ENCODE assay signal across 8 cellular contexts in genomic region chr1:65165269-65166002, GRCh38. TPM values are rescaled to one million over a fixed set of nuclear protein-coding genes. Genes with fewer than 3 reads are reported as not detected.
DNase-seq lines count a peak whose midpoint lies in the region; ATAC-seq and TF ChIP-seq lines count a peak whose summit lies in the region.

No MANE protein-coding gene starts in this region.

- CTCF ChIA-PET in HEK293T (lab: Yijun Ruan, JAX): interaction anchor here (0.6 kb wide), 3 partner anchors 12 to 1375 kb away, joined by 3 read pairs; no protein-coding TSS in a partner anchor

- ATAC-seq in GM18499 (IDR thresholded peaks at IDR 0.05; ENCODE audit: insufficient read depth, unreplicated experiment): peak; percentile 67
- ATAC-seq in GM21737 (IDR thresholded peaks at IDR 0.05; ENCODE audit: unreplicated experiment): peak; percentile 89
- ATAC-seq in left ventricle myocardium superior: peak; percentile 4

- DNase-seq in KBM-7: peak; percentile 98
- peak; percentile 36 for DNase-seq in left ventricle myocardium superior
- DNase-seq in ACHN: no peak
- no peak for DNase-seq in activated T-cell treated with anti-CD3 and anti-CD28 coated beads, Interleukin-2, amount 50 U/mL, for 48 hours
- no peak for DNase-seq in glomerular visceral epithelial cell (ENCODE audit: extremely low spot score)
- DNase-seq in HEK293T (ENCODE audit: extremely low spot score): no peak

- intact Hi-C loops in left ventricle myocardium superior (cut with micrococcal nuclease): no loop called here

- in situ Hi-C loops in KBM-7 (cut with MboI; ENCODE audit: low pct_unique_long_range_greater_than_20kb, low sequenced_read_pairs) (no loop called here), ACHN (cut with HindIII; ENCODE audit: low pct_ligation_motif_present, low pct_unique_long_range_greater_than_20kb, low sequenced_read_pairs) (no loop called here)

- POLR2A ChIA-PET in HEK293T (lab: Yijun Ruan, JAX): no interaction called here

TF ChIP-seq in HEK293T, 16 proteins besides CTCF, POLR2A, EP300 and RAD21:
- TF ChIP-seq ARNT (IDR thresholded peaks at IDR 0.05): no peak
- TF ChIP-seq NFRKB (IDR thresholded peaks at IDR 0.05): no peak
- TF ChIP-seq SUZ12 (IDR thresholded peaks at IDR 0.05): no peak
- TF ChIP-seq ZNF384 (IDR thresholded peaks at IDR 0.05): no peak
- TF ChIP-seq TARDBP (IDR thresholded peaks at IDR 0.05): no peak
- no peak for TF ChIP-seq FOXM1 (IDR thresholded peaks at IDR 0.05; ENCODE audit: borderline replicate concordance)
- TF ChIP-seq ELF4 (IDR thresholded peaks at IDR 0.05): no peak
- TF ChIP-seq LEF1 (IDR thresholded peaks at IDR 0.05; ENCODE audit: borderline replicate concordance): no peak
- TF ChIP-seq HDGF (IDR thresholded peaks at IDR 0.05; ENCODE audit: borderline replicate concordance): no peak
- no peak for TF ChIP-seq BHLHE40 (IDR thresholded peaks at IDR 0.05; ENCODE audit: borderline replicate concordance)
- no peak for TF ChIP-seq SP1 (IDR thresholded peaks at IDR 0.05)
- TF ChIP-seq L3MBTL2 (conservative IDR thresholded peaks at IDR 0.05): no peak
- TF ChIP-seq FOXA1 (IDR thresholded peaks at IDR 0.05): no peak
- TF ChIP-seq CTBP1 (IDR thresholded peaks at IDR 0.05; ENCODE audit: borderline replicate concordance): no peak
- no peak for TF ChIP-seq FOXK2 (IDR thresholded peaks at IDR 0.05)
- TF ChIP-seq, protein P1, sequence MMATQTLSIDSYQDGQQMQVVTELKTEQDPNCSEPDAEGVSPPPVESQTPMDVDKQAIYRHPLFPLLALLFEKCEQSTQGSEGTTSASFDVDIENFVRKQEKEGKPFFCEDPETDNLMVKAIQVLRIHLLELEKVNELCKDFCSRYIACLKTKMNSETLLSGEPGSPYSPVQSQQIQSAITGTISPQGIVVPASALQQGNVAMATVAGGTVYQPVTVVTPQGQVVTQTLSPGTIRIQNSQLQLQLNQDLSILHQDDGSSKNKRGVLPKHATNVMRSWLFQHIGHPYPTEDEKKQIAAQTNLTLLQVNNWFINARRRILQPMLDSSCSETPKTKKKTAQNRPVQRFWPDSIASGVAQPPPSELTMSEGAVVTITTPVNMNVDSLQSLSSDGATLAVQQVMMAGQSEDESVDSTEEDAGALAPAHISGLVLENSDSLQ (IDR thresholded peaks at IDR 0.05): no peak
TF ChIP-seq in HEK293T: peak in this region for 0.

RNA-seq across cellular contexts. Expression of gene AK4, which starts 17.4 kb away (rescaled TPM):
- 163 TPM for total RNA-seq in left ventricle myocardium superior

Comparison
In these comparisons a context has a peak if more than half of its experiments do, and no peak if none do; other contexts are left out.
1. ATAC-seq: peak in every context shown above with its lines; median percentile 89 in GM21737; 67 in GM18499; 4 in left ventricle myocardium superior.
2. DNase-seq: peak in KBM-7 (single experiment) and left ventricle myocardium superior (single experiment); none in ACHN (single experiment), activated T-cell treated with anti-CD3 and anti-CD28 coated beads, Interleukin-2, amount 50 U/mL, for 48 hours (0 of 2), glomerular visceral epithelial cell (single experiment) and HEK293T (single experiment).